10 cellular contexts compared by ENCODE assay signal in the genomic region with DNA sequence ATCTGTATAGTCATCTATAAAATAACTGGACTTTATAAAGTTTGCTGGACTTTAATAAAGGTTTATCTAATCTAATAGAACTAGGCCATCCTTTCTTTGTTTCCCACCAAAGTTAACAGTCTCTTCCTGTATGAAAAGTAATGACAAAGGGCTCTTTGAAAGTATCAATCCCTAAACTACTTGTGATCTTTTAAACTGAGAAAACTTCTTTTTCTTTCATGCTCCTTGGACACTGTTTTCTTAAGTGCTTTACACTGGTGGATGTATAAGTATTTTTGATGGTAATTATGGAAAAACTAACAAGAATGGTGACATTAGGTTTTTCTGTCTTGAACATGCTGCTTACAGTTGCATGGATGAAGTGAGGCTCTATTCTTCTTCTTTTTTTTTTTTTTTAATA. TPM values are rescaled to one million over a fixed set of nuclear protein-coding genes. Genes with fewer than 3 reads are reported as not detected.
DNase-seq lines count a peak whose midpoint lies in the region; ATAC-seq and TF ChIP-seq lines count a peak whose summit lies in the region.
"Had no signal": no experiment of that assay in that cellular context is flagged by ENCODE, and none has a peak within 500 bp of the region (broad histone marks: within the 10 kb centered on the region; RNA-seq: fewer than 3 reads in every experiment).

No MANE protein-coding gene starts in this region.

- H3K27me3 ChIP-seq in SK-N-SH (ENCODE audit: insufficient read depth) (no peaks in the 10 kb centered on the region), gastroesophageal sphincter (no peaks in the 10 kb centered on the region)

- H3K27ac ChIP-seq in SK-N-SH (ENCODE audit: low read depth in 2 of 2, low read length in 1 of 2) (peak overlapping the region; percentile 54 to 95; a peak in 3 of 4 replicates), gastroesophageal sphincter (peak overlapping the region; percentile 96 to 100 (median 100))

- peak overlapping the region; percentile 84 for H3K27ac Mint-ChIP-seq in stimulated activated memory B cell treated with anti-CD40 and anti-IgM and Interleukin-4, amounts not matched to agents 10 μg/mL and 1 μg/mL and 100 μg/mL, for 72 hours

- H3F3A ChIP-seq in SK-N-SH (replicated peaks; ENCODE audit: insufficient read depth): peaks cover 42% of the 10 kb centered on the region

- no peak for TF ChIP-seq RAD21 in SK-N-SH (IDR thresholded peaks at IDR 0.05; ENCODE audit: low read length)

- TF ChIP-seq EP300 in SK-N-SH (IDR thresholded peaks at IDR 0.05; ENCODE audit: borderline replicate concordance in 1 of 2, low read depth in 1 of 2, low read length in 1 of 2) (no peak), gastroesophageal sphincter (IDR thresholded peaks at IDR 0.05) (no peak)

- H3K9me3 ChIP-seq in SK-N-SH: no peaks in the 10 kb centered on the region
- no peaks in the 10 kb centered on the region for H3K9me3 ChIP-seq in gastroesophageal sphincter

- no peaks in the 10 kb centered on the region for H3K9me3 Mint-ChIP-seq in stimulated activated memory B cell treated with anti-CD40 and anti-IgM and Interleukin-4, amounts not matched to agents 10 μg/mL and 1 μg/mL and 100 μg/mL, for 72 hours

- H3K4me1 ChIP-seq in SK-N-SH (ENCODE audit: control insufficient read depth in 1 of 2, insufficient read depth in 2 of 2, low read depth in 1 of 2, low read length in 1 of 2) (peaks cover 15 to 40% of the 10 kb centered on the region in 2 experiments), gastroesophageal sphincter (peaks cover 0 to 48% (median 10%) of the 10 kb centered on the region in 3 donors)

- H3K79me2 ChIP-seq in SK-N-SH (ENCODE audit: insufficient read depth): peaks cover 18% of the 10 kb centered on the region

- H3K4me3 Mint-ChIP-seq in stimulated activated memory B cell treated with anti-CD40 and anti-IgM and Interleukin-4, amounts not matched to agents 10 μg/mL and 1 μg/mL and 100 μg/mL, for 72 hours: no peak overlapping the region

- no peak for ATAC-seq in SK-N-SH treated with all-trans-retinoic acid at 6 μM for 48 hours
- no peak for ATAC-seq in gastroesophageal sphincter
- ATAC-seq in stimulated activated memory B cell treated with anti-CD40 and anti-IgM and Interleukin-4, amounts not matched to agents 10 μg/mL and 1 μg/mL and 100 μg/mL, for 72 hours: no peak

- no peak overlapping the region for H3K4me2 ChIP-seq in SK-N-SH

- CTCF ChIA-PET in SK-N-SH (lab: Yijun Ruan, JAX): no interaction called here

- peak overlapping the region; percentile 20; the same call in 1 of the 2 replicates for H3K9ac ChIP-seq in SK-N-SH

- H2AFZ ChIP-seq in SK-N-SH (ENCODE audit: low read depth): peak overlapping the region; percentile 79

- no peaks in the 10 kb centered on the region for H3K27me3 Mint-ChIP-seq in stimulated activated memory B cell treated with anti-CD40 and anti-IgM and Interleukin-4, amounts not matched to agents 10 μg/mL and 1 μg/mL and 100 μg/mL, for 72 hours

- H3K36me3 ChIP-seq in SK-N-SH (replicated peaks in 1 of 2; ENCODE audit: control insufficient read depth in 1 of 2, insufficient read depth in 2 of 2, low read length in 1 of 2) (no peaks in the 10 kb centered on the region), gastroesophageal sphincter (no peaks in the 10 kb centered on the region)

- POLR2A ChIA-PET in SK-N-SH (lab: Yijun Ruan, JAX): no interaction called here

- H3K4me3 ChIP-seq in SK-N-SH (ENCODE audit: low read depth in 2 of 2, low read length in 1 of 2) (no peak overlapping the region), gastroesophageal sphincter (no peak overlapping the region)

- no peaks in the 10 kb centered on the region for H3K36me3 Mint-ChIP-seq in stimulated activated memory B cell treated with anti-CD40 and anti-IgM and Interleukin-4, amounts not matched to agents 10 μg/mL and 1 μg/mL and 100 μg/mL, for 72 hours

- peaks cover 16% of the 10 kb centered on the region for H3K4me1 Mint-ChIP-seq in stimulated activated memory B cell treated with anti-CD40 and anti-IgM and Interleukin-4, amounts not matched to agents 10 μg/mL and 1 μg/mL and 100 μg/mL, for 72 hours

- TF ChIP-seq CTCF in SK-N-SH (IDR thresholded peaks at IDR 0.05) (no peak), gastroesophageal sphincter (IDR thresholded peaks at IDR 0.05) (no peak)

- DNase-seq in SK-N-SH (no peak), SK-MEL-5 (ENCODE audit: low read depth, low spot score) (peak; percentile 21), SW 1271 (lab: John Stamatoyannopoulos, UW) (no peak), SHP77 treated with DMSO at 0.1 percent for 48 hours (lab: John Stamatoyannopoulos, UW) (no peak)
- DNase-seq in stimulated activated CD8-positive, alpha-beta memory T cell treated with anti-CD3 and anti-CD28 coated beads, Interleukin-4, amount 100 ng/mL, for 48 hours: no peak
- DNase-seq: 8988T, aorta had no signal

- in situ Hi-C loops in SK-MEL-5 (cut with HindIII; ENCODE audit: low pct_unique_long_range_greater_than_20kb, low sequenced_read_pairs): no loop called here

- TF ChIP-seq POLR2A in gastroesophageal sphincter (IDR thresholded peaks at IDR 0.05): no peak

- H3K9me2 ChIP-seq in SK-N-SH: no peaks in the 10 kb centered on the region

- peaks cover 18% of the 10 kb centered on the region for H4K20me1 ChIP-seq in SK-N-SH (ENCODE audit: insufficient read depth)

TF ChIP-seq in SK-N-SH, 30 proteins besides CTCF, POLR2A, EP300 and RAD21:
- TF ChIP-seq TCF12 (IDR thresholded peaks at IDR 0.05) (no peak), RCOR1 (IDR thresholded peaks at IDR 0.05; ENCODE audit: low read length) (no peak), SMC3 (IDR thresholded peaks at IDR 0.05; ENCODE audit: low read depth, low read length) (no peak), PBX3 (IDR thresholded peaks at IDR 0.05) (no peak), FOXJ3 (CRISPR knock-in tag; IDR thresholded peaks at IDR 0.05) (no peak), YY1 (IDR thresholded peaks at IDR 0.05; ENCODE audit: low read depth) (no peak), EZH2phosphoT487 (IDR thresholded peaks at IDR 0.05; ENCODE audit: borderline replicate concordance, low read depth) (no peak), MAX (IDR thresholded peaks at IDR 0.05; ENCODE audit: low read depth) (no peak)

TF ChIP-seq in SK-N-SH treated with all-trans-retinoic acid at 6 μM for 48 hours, 23 proteins besides CTCF, POLR2A, EP300 and RAD21 (continues in another document):
- no peak for TF ChIP-seq ESRRG (CRISPR knock-in tag; IDR thresholded peaks at IDR 0.05)
- no peak for TF ChIP-seq ZNF8 (CRISPR knock-in tag; IDR thresholded peaks at IDR 0.05)
- TF ChIP-seq SNAI2 (CRISPR knock-in tag; IDR thresholded peaks at IDR 0.05): no peak
- no peak for TF ChIP-seq OSR1 (CRISPR knock-in tag; IDR thresholded peaks at IDR 0.05)
- TF ChIP-seq PATZ1 (CRISPR knock-in tag; IDR thresholded peaks at IDR 0.05; ENCODE audit: borderline replicate concordance): no peak
- TF ChIP-seq, protein P1, sequence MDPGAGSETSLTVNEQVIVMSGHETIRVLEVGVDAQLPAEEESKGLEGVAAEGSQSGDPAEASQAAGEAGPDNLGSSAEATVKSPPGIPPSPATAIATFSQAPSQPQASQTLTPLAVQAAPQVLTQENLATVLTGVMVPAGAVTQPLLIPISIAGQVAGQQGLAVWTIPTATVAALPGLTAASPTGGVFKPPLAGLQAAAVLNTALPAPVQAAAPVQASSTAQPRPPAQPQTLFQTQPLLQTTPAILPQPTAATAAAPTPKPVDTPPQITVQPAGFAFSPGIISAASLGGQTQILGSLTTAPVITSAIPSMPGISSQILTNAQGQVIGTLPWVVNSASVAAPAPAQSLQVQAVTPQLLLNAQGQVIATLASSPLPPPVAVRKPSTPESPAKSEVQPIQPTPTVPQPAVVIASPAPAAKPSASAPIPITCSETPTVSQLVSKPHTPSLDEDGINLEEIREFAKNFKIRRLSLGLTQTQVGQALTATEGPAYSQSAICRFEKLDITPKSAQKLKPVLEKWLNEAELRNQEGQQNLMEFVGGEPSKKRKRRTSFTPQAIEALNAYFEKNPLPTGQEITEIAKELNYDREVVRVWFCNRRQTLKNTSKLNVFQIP (CRISPR knock-in tag; IDR thresholded peaks at IDR 0.05; ENCODE audit: borderline replicate concordance, low read depth): no peak
- no peak for TF ChIP-seq BACH2 (CRISPR knock-in tag; IDR thresholded peaks at IDR 0.05; ENCODE audit: borderline replicate concordance)
- no peak for TF ChIP-seq CSRNP3 (CRISPR knock-in tag; IDR thresholded peaks at IDR 0.05)
- TF ChIP-seq TCF4 (CRISPR knock-in tag; IDR thresholded peaks at IDR 0.05; ENCODE audit: borderline replicate concordance): no peak
- no peak for TF ChIP-seq GLIS3 (CRISPR knock-in tag; IDR thresholded peaks at IDR 0.05)

RNA-seq across cellular contexts. Expression of gene ZFX, which starts 2.4 kb away (rescaled TPM):
- 9.0 and 11.9 TPM in 2 replicates for polyA plus RNA-seq in SK-N-SH (2012; rRNA removed)
- polyA plus RNA-seq in SK-N-SH (2012; cell fraction: cytosol; rRNA removed): 10.7 and 13.0 TPM in 2 replicates
- 11.9 and 20.4 TPM in 2 replicates for polyA plus RNA-seq in SK-N-SH (2012; cell fraction: nucleus; rRNA removed)
- 21.8 and 24.8 TPM in 2 replicates for total RNA-seq in SK-MEL-5 (2014; rRNA removed; shearing (Covaris generic))
- 11.4 and 16.6 TPM in 2 replicates for polyA plus RNA-seq in SK-MEL-5 (2015; cell fraction: cytosol; rRNA removed)
- 16.8 and 22.5 TPM in 2 replicates for polyA plus RNA-seq in SK-MEL-5 (2015; cell fraction: nucleus; rRNA removed)
- 10 to 100 TPM; 59.6 to 94.3 (median 63.1) TPM for total RNA-seq in gastroesophageal sphincter
